In genomic region chr1:17363351-17363750, GRCh38 we compare ENCODE assay signal across 1 cellular context.
TF ChIP-seq lines count a peak whose summit lies in the region.

No MANE protein-coding gene starts in this region.

TF ChIP-seq in H1, 55 proteins besides CTCF, POLR2A, EP300 and RAD21:
- no peak for TF ChIP-seq CTBP2 (IDR thresholded peaks at IDR 0.05; ENCODE audit: borderline replicate concordance, insufficient read depth, insufficient read length, low read length)
- no peak for TF ChIP-seq SRF (IDR thresholded peaks at IDR 0.05; ENCODE audit: low read depth, low read length)
- no peak for TF ChIP-seq MAX (IDR thresholded peaks at IDR 0.05)
- no peak for TF ChIP-seq TEAD4 (IDR thresholded peaks at IDR 0.05; ENCODE audit: low read depth, low read length)
- no peak for TF ChIP-seq CHD1 (IDR thresholded peaks at IDR 0.05; ENCODE audit: low read depth, low read length)
- no peak for TF ChIP-seq BACH1 (IDR thresholded peaks at IDR 0.05; ENCODE audit: low read length)
- no peak for TF ChIP-seq GTF2F1 (IDR thresholded peaks at IDR 0.05; ENCODE audit: borderline replicate concordance, low read depth, low read length)
- no peak for TF ChIP-seq CHD2 (IDR thresholded peaks at IDR 0.05; ENCODE audit: low read length)
- TF ChIP-seq, protein P1, sequence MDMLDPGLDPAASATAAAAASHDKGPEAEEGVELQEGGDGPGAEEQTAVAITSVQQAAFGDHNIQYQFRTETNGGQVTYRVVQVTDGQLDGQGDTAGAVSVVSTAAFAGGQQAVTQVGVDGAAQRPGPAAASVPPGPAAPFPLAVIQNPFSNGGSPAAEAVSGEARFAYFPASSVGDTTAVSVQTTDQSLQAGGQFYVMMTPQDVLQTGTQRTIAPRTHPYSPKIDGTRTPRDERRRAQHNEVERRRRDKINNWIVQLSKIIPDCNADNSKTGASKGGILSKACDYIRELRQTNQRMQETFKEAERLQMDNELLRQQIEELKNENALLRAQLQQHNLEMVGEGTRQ (IDR thresholded peaks at IDR 0.05; ENCODE audit: low read length), result no peak
- TF ChIP-seq SIRT6 (IDR thresholded peaks at IDR 0.05; ENCODE audit: low read length), result no peak
- TF ChIP-seq KDM5A (IDR thresholded peaks at IDR 0.05; ENCODE audit: low read length), result no peak
- no peak for TF ChIP-seq SP4 (IDR thresholded peaks at IDR 0.05; ENCODE audit: low read length)
- TF ChIP-seq POLR2AphosphoS5 (IDR thresholded peaks at IDR 0.05; ENCODE audit: low read depth, low read length), result no peak
- no peak for TF ChIP-seq KDM4A (IDR thresholded peaks at IDR 0.05; ENCODE audit: low read depth, low read length, severe bottlenecking)
- TF ChIP-seq POU5F1 (IDR thresholded peaks at IDR 0.05; ENCODE audit: low read depth, low read length), result no peak
- TF ChIP-seq NRF1 (IDR thresholded peaks at IDR 0.05; ENCODE audit: low read depth, low read length), result no peak
- no peak for TF ChIP-seq ZNF274 (IDR thresholded peaks at IDR 0.05; ENCODE audit: borderline replicate concordance, extremely low read depth, low read length)
- TF ChIP-seq E2F6 (IDR thresholded peaks at IDR 0.05), result no peak
- TF ChIP-seq JUN (IDR thresholded peaks at IDR 0.05; ENCODE audit: low read depth, low read length), result no peak
